In the genomic region with DNA sequence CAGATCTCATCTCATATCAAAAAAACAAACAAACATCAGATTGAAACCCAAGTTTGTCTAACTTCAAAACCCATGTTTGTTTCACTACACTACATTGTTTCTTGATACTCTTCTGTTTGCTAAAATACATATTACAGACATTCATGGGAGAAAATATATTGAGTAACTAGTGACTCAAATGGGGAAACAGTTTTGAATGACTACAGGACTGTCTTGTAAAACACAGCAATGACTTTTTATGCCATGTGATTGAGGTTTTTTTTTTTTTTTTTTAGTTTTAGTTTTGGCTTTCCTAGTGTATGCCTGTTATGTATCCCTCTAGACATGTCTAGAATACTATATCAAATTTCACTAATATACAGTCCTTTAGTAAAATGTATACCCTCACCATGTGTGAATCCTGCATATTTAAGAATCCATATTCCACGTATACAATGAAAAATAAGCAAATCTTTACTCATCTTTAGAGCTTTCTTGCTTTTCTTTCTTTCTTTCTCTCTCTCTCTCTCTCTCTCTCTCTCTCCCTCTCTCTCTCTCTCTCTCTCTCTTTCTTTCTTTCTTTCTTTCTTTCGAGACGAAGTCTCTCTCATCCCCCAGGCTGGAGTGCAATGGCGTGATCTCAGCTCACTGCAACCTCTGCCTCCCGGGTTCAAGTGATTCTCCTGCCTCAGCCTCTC, we compare ENCODE assay signal across 10 cellular contexts. TPM values are rescaled to one million over a fixed set of nuclear protein-coding genes. Genes with fewer than 3 reads are reported as not detected.
DNase-seq lines count a peak whose midpoint lies in the region; ATAC-seq, FAIRE-seq and TF ChIP-seq lines count a peak whose summit lies in the region.
"Had no signal": no experiment of that assay in that cellular context is flagged by ENCODE, and none has a peak within 500 bp of the region (broad histone marks: within the 10 kb centered on the region; RNA-seq: fewer than 3 reads in every experiment).

No MANE protein-coding gene starts in this region.

- peak; percentile 43 to 56; a peak in 1 of 4 replicates for TF ChIP-seq EP300 in GM12878 (IDR thresholded peaks at IDR 0.05; ENCODE audit: borderline replicate concordance in 1 of 2, control insufficient read depth in 1 of 2, low read depth in 2 of 2, low read length in 2 of 2)

- peak overlapping the region; percentile 97 for H3K4me2 ChIP-seq in GM12878 (ENCODE audit: control insufficient read depth, insufficient read depth)

- RAD21 ChIA-PET in GM12878 (lab: Charles Lee; ENCODE audit: unreplicated experiment): interaction anchor here (0.7 to 2.2 kb wide), 5 partner anchors 24 to 152 kb away, joined by 3 to 9 read pairs (median 3); no protein-coding TSS in a partner anchor

- TSS peak; percentile 84 for BruUV-seq in GM12878 (replicated peaks; lab: Mats Ljungman, UMichigan)

- no peaks in the 10 kb centered on the region for H3K27me3 ChIP-seq in GM12878 (replicated peaks in 1 of 2; ENCODE audit: control insufficient read depth in 2 of 2, insufficient read depth in 2 of 2, low read length in 1 of 2)
- H3K27me3 ChIP-seq: colonic mucosa had no signal

- H3K9me3 ChIP-seq in GM12878 (replicated peaks; ENCODE audit: control insufficient read depth, insufficient read depth, low read length): no peaks in the 10 kb centered on the region; the same call in 2 of the 3 replicates
- H3K9me3 ChIP-seq: colonic mucosa had no signal

- peak overlapping the region; percentile 98 for H3K27ac ChIP-seq in GM12878 (ENCODE audit: control insufficient read depth, insufficient read depth)
- H3K27ac ChIP-seq: colonic mucosa had no signal

- ATAC-seq in GM18867 (IDR thresholded peaks at IDR 0.05; ENCODE audit: unreplicated experiment): peak; percentile 46
- ATAC-seq in HG03378 (IDR thresholded peaks at IDR 0.05; ENCODE audit: unreplicated experiment): peak; percentile 46
- ATAC-seq in GM12878: peak; percentile 35
- ATAC-seq: left ventricle myocardium superior had no signal

- CTCF ChIA-PET in GM12878 (lab: Yijun Ruan, JAX): interaction anchor here (0.8 to 1.2 kb wide), 6 partner anchors 29 to 113 kb away, joined by 3 to 9 read pairs (median 4); partner anchors contain the start of gene SERTAD2

- DNase-seq in AG10803 (ENCODE audit: low read depth) (peak; percentile 72), GM12878 (ENCODE audit: low read depth, low spot score) (peak; percentile 62), erythroblast (lab: John Stamatoyannopoulos, UW) (no peak), cortex of kidney (lab: John Stamatoyannopoulos, UW) (no peak), hippocampal formation (lab: John Stamatoyannopoulos, UW) (no peak), GM12892 (ENCODE audit: insufficient read length) (no peak)
- DNase-seq: colonic mucosa, left ventricle myocardium superior had no signal

- H3K9ac ChIP-seq in GM12878 (ENCODE audit: control insufficient read depth, insufficient read depth, low read length): peak overlapping the region; percentile 44

- in situ Hi-C loops in GM12878 (cut with MboI): no loop called here

- H3K4me3 ChIP-seq in AG10803 (ENCODE audit: low read length) (no peak overlapping the region), GM12878 (peak overlapping the region; percentile 15; the same call in 1 of the 2 replicates)
- H3K4me3 ChIP-seq: colonic mucosa had no signal

- TF ChIP-seq CTCF in AG10803 (conservative IDR thresholded peaks at IDR 0.05; ENCODE audit: low read length) (no peak), GM12878 (IDR thresholded peaks at IDR 0.05 in 2 of 3, conservative IDR thresholded peaks at IDR 0.05 in 1 of 3; ENCODE audit: control insufficient read depth in 2 of 3, extremely low read depth in 1 of 3, insufficient read depth in 1 of 3, low read depth in 3 of 3, low read length in 3 of 3) (no peak)

- H3K4me1 ChIP-seq in GM12878 (ENCODE audit: control insufficient read depth, insufficient read depth, low read length): peaks cover 58% of the 10 kb centered on the region
- H3K4me1 ChIP-seq: colonic mucosa had no signal

- TF ChIP-seq POLR2A in GM12878 (IDR thresholded peaks at IDR 0.05; ENCODE audit: low read depth, low read length) (no peak), erythroblast (IDR thresholded peaks at IDR 0.05; ENCODE audit: low read length) (no peak), GM12892 (IDR thresholded peaks at IDR 0.05; ENCODE audit: low read depth, low read length) (no peak)

- SMC1A ChIA-PET in GM12878 (lab: Charles Lee; ENCODE audit: uncharacterized antibody, unreplicated experiment): interaction anchor here (0.6 to 1.3 kb wide), 8 partner anchors 27 to 370 kb away, joined by 3 to 7 read pairs (median 4); partner anchors contain the start of gene SERTAD2

- POLR2A ChIA-PET in GM12878 (lab: Charles Lee): interaction anchor here (0.7 to 1.5 kb wide), 7 partner anchors 16 to 263 kb away, joined by 3 to 9 read pairs (median 7); partner anchors contain the start of gene SERTAD2

- H3K36me3 ChIP-seq in GM12878 (ENCODE audit: control insufficient read depth in 2 of 2, insufficient read depth in 2 of 2, low read length in 1 of 2): peaks cover 0 to 4% of the 10 kb centered on the region in 2 experiments; a peak in 2 of 4 replicates
- H3K36me3 ChIP-seq: colonic mucosa had no signal

- TF ChIP-seq RAD21 in GM12878 (IDR thresholded peaks at IDR 0.05; ENCODE audit: insufficient read depth, low read depth, low read length): 0 out of 2 replicates have a peak, but pooled peaks have one; percentile 19

- peak overlapping the region; percentile 70 for H2AFZ ChIP-seq in GM12878 (ENCODE audit: control insufficient read depth, low read depth, low read length)

- FAIRE-seq in GM12878 (lab: Jason Lieb, UNC): no peak
- FAIRE-seq in GM12892 (lab: Jason Lieb, UNC): no peak

- intact Hi-C loops in GM12878 (cut with micrococcal nuclease; ENCODE audit: unreplicated experiment): no loop called here

- 42% methylated on average over 3 of the region's 5 CpGs for WGBS in GM12878 (ENCODE audit: insufficient coverage, insufficient replicate concordance, low lambda C conversion rate, missing lambda C conversion rate)

- H3K79me2 ChIP-seq in GM12878 (ENCODE audit: control insufficient read depth, insufficient read depth, low read length): peaks cover 55% of the 10 kb centered on the region

- H4K20me1 ChIP-seq in GM12878 (ENCODE audit: control insufficient read depth, insufficient read depth): no peaks in the 10 kb centered on the region

TF ChIP-seq in GM12878, 131 proteins besides CTCF, POLR2A, EP300 and RAD21 (continues in another document):
- TF ChIP-seq KLF5 (IDR thresholded peaks at IDR 0.05; ENCODE audit: partially characterized antibody): no peak
- TF ChIP-seq JUNB (IDR thresholded peaks at IDR 0.05): peak; percentile 95
- no peak for TF ChIP-seq E4F1 (IDR thresholded peaks at IDR 0.05; ENCODE audit: borderline replicate concordance, partially characterized antibody)
- TF ChIP-seq ETV6 (conservative IDR thresholded peaks at IDR 0.05 in 1 of 2, IDR thresholded peaks at IDR 0.05 in 1 of 2; ENCODE audit: borderline replicate concordance in 1 of 2, low read depth in 1 of 2): peak in 1 of 2 experiments; percentile 18; a peak in 1 of 4 replicates
- TF ChIP-seq, protein P1, sequence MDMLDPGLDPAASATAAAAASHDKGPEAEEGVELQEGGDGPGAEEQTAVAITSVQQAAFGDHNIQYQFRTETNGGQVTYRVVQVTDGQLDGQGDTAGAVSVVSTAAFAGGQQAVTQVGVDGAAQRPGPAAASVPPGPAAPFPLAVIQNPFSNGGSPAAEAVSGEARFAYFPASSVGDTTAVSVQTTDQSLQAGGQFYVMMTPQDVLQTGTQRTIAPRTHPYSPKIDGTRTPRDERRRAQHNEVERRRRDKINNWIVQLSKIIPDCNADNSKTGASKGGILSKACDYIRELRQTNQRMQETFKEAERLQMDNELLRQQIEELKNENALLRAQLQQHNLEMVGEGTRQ (IDR thresholded peaks at IDR 0.05; ENCODE audit: borderline replicate concordance, low read depth, low read length): peak; percentile 7; the same call in 1 of the 2 replicates
- TF ChIP-seq YBX1 (IDR thresholded peaks at IDR 0.05): no peak
- peak; percentile 78 for TF ChIP-seq ZZZ3 (IDR thresholded peaks at IDR 0.05; ENCODE audit: control insufficient read depth, insufficient read length, low read depth)
- no peak for TF ChIP-seq EGR1 (IDR thresholded peaks at IDR 0.05; ENCODE audit: borderline replicate concordance in 1 of 2, low read depth in 2 of 2, low read length in 2 of 2)

RNA-seq across cellular contexts. Expression of gene SERTAD2, which starts 46.6 kb away (rescaled TPM):
- 31.9 and 37.0 TPM in 2 replicates for total RNA-seq in GM12878 (2013; cell fraction: nucleolus; rRNA removed)
- total RNA-seq in GM12878 (2014; rRNA removed): 11.5 and 14.4 TPM in 2 replicates
- 12.0 and 12.5 TPM in 2 replicates for total RNA-seq in GM12878 (2014; rRNA removed; fragmentation: Illumina TruSeq; extraction: Trizol)
- total RNA-seq in GM12878 (2021): 27.8 and 28.5 TPM in 2 replicates
- polyA plus RNA-seq in GM12878 (2011; ENCODE audit: low read depth): 27.5 TPM
- 22.5 and 23.5 TPM in 2 replicates for polyA plus RNA-seq in GM12878 (2011; rRNA removed)
- 27.5 and 27.6 TPM in 2 replicates for polyA plus RNA-seq in GM12878 (2011; cell fraction: cytosol; rRNA removed)
- 30.6 and 44.1 TPM in 2 replicates for polyA plus RNA-seq in GM12878 (2011; cell fraction: nucleus; rRNA removed)
- polyA plus RNA-seq in GM12878 (2012): 19.6 and 29.4 TPM in 2 replicates
- polyA plus RNA-seq in GM12878 (2014; fragmentation: Illumina TruSeq; extraction: Trizol): 24.8 and 25.0 TPM in 2 replicates
- 1 to 10 TPM; 7.9 TPM for polyA plus RNA-seq in GM12878 (2014; fragmentation: Nextera tagmentation; extraction: Ambion mirVana)
- 28.6 and 28.7 TPM in 2 replicates for polyA plus RNA-seq in GM12878 (2014; rRNA removed)
- 10 to 100 TPM; 19.4 to 20.8 TPM for polyA plus RNA-seq in GM12878 (2016; fragmentation: Nextera tagmentation; extraction: Ambion mirVana)
- 30.0 and 30.9 TPM in 2 replicates for polyA minus RNA-seq in GM12878 (2011; rRNA and poly(A)+ RNA removed)
- 20.3 and 32.3 TPM in 2 replicates for polyA minus RNA-seq in GM12878 (2011; cell fraction: cytosol; rRNA and poly(A)+ RNA removed)
- 59.5 and 130 TPM in 2 replicates for polyA minus RNA-seq in GM12878 (2011; cell fraction: nucleus; rRNA and poly(A)+ RNA removed)
- 21.0 TPM for polyA plus RNA-seq in GM12892 (2012; ENCODE audit: missing spikeins)

Comparison
In these comparisons a context has a peak if more than half of its experiments do, and no peak if none do; other contexts are left out.
1. DNase-seq: peak in AG10803 (single experiment) and GM12878 (single experiment); none in erythroblast (0 of 2), cortex of kidney (single experiment), hippocampal formation (0 of 2) and GM12892 (single experiment).
2. Peak in every context shown above with its lines, with median percentiles within 50 percentile points of each other: ATAC-seq.